ENCODE assay signal across 1 cellular context in the genomic region with DNA sequence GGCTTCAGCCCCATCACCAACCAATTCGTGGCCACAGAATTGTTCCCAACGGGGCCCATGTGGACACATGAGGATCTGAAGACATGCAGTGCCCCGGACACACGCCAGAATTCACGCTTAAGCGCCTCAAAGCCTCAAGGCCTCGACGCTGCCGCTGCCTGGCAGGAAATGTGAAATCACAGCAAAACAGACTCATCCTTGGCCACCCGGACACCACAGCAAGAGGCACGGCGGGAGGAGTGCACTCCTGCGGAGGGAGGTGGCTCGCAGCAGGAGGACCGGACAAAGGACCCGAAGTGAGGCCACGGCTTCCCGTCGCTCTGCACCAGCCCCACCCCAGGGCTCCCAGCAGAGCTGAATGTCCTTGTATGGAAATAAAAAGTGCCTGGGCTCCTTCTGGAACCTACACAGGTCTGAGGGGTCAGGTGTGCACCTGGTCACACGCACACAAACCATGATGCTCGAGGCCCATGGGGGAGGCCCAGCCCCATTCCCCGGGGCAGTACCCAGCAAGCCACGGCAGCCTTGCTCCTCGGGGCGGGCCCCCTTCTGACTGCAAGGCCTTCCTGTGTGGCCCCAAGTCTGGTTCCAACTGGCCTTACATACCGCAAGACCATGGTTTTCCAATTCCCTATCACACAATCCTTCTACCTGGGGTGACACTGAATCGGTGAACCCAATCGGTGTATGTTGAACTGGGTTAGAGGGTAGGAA.
TF ChIP-seq lines count a peak whose summit lies in the region.

No MANE protein-coding gene starts in this region.

TF ChIP-seq in GM12878, 131 proteins besides CTCF, POLR2A, EP300 and RAD21:
- TF ChIP-seq, protein P1, sequence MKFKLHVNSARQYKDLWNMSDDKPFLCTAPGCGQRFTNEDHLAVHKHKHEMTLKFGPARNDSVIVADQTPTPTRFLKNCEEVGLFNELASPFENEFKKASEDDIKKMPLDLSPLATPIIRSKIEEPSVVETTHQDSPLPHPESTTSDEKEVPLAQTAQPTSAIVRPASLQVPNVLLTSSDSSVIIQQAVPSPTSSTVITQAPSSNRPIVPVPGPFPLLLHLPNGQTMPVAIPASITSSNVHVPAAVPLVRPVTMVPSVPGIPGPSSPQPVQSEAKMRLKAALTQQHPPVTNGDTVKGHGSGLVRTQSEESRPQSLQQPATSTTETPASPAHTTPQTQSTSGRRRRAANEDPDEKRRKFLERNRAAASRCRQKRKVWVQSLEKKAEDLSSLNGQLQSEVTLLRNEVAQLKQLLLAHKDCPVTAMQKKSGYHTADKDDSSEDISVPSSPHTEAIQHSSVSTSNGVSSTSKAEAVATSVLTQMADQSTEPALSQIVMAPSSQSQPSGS (IDR thresholded peaks at IDR 0.05; ENCODE audit: low read length): no peak
- TF ChIP-seq, protein P2, sequence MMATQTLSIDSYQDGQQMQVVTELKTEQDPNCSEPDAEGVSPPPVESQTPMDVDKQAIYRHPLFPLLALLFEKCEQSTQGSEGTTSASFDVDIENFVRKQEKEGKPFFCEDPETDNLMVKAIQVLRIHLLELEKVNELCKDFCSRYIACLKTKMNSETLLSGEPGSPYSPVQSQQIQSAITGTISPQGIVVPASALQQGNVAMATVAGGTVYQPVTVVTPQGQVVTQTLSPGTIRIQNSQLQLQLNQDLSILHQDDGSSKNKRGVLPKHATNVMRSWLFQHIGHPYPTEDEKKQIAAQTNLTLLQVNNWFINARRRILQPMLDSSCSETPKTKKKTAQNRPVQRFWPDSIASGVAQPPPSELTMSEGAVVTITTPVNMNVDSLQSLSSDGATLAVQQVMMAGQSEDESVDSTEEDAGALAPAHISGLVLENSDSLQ (IDR thresholded peaks at IDR 0.05): no peak
- TF ChIP-seq KDM1A (IDR thresholded peaks at IDR 0.05; ENCODE audit: borderline replicate concordance) (no peak), SMARCA5 (IDR thresholded peaks at IDR 0.05) (no peak)
